1 cellular context compared by ENCODE assay signal in the genomic region with DNA sequence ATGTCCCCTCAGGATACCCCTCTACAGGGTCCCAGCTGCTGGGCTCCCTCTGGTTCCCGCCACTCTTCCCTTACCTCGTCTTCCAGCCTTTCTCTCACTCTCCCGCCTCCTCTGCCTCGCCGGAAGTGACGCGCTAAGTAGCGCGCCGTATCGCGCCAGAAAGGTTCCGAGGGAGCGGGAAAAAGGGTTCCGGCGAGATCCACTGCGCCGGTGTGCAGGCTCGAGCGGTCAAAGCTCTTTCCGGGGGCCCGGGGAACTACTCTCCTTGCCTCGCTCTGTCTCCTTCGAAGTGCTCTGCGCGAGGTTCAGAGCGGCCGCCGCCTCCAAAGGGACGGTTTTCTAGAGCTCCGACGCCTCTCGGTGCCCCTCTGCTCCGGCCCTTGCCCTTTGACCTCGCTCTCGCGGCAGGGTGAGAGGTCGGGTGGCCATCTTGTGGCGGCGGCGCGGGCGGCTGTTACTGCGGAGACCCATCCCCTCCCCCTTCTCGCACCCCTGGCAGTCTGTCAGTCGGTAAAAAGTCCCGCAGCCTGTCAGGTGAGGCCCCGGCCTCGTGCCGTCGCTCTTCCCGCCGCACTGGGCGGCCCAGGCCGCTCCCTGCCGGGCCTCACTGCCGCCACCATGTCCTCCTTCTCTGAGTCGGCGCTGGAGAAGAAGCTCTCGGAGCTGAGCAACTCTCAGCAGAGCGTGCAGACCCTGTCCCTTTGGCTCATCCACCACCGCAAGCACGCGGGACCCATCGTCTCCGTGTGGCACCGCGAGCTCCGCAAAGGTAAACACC.
TF ChIP-seq lines count a peak whose summit lies in the region.

A gene with protein sequence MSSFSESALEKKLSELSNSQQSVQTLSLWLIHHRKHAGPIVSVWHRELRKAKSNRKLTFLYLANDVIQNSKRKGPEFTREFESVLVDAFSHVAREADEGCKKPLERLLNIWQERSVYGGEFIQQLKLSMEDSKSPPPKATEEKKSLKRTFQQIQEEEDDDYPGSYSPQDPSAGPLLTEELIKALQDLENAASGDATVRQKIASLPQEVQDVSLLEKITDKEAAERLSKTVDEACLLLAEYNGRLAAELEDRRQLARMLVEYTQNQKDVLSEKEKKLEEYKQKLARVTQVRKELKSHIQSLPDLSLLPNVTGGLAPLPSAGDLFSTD (plus strand): TSS at position 417 of the 778 bp plus-strand sequence. CDS start 202 bp downstream, at position 619.
Gene TTI1, minus strand, starts transcription at position 127 of the 778 bp plus-strand sequence. CDS start 19,640 bp downstream, outside the sequence.

TF ChIP-seq in HepG2, 621 proteins besides CTCF, POLR2A, EP300 and RAD21 (continued from another document and continues in another):
- TF ChIP-seq, protein P1, sequence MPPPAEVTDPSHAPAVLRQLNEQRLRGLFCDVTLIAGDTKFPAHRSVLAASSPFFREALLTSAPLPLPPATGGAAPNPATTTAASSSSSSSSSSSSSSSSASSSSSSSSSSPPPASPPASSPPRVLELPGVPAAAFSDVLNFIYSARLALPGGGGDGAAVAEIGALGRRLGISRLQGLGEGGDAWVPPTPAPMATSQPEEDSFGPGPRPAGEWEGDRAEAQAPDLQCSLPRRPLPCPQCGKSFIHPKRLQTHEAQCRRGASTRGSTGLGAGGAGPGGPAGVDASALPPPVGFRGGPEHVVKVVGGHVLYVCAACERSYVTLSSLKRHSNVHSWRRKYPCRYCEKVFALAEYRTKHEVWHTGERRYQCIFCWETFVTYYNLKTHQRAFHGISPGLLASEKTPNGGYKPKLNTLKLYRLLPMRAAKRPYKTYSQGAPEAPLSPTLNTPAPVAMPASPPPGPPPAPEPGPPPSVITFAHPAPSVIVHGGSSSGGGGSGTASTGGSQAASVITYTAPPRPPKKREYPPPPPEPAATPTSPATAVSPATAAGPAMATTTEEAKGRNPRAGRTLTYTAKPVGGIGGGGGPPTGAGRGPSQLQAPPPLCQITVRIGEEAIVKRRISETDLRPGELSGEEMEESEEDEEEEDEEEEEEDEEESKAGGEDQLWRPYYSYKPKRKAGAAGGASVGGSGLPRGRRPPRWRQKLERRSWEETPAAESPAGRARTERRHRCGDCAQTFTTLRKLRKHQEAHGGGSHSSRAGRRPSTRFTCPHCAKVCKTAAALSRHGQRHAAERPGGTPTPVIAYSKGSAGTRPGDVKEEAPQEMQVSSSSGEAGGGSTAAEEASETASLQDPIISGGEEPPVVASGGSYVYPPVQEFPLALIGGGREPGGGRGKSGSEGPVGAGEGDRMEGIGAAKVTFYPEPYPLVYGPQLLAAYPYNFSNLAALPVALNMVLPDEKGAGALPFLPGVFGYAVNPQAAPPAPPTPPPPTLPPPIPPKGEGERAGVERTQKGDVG (CRISPR knock-in tag; IDR thresholded peaks at IDR 0.05; ENCODE audit: borderline replicate concordance): no peak; the same call in 1 of the 2 replicates
- TF ChIP-seq ZNF629 (CRISPR knock-in tag; conservative IDR thresholded peaks at IDR 0.05): peak; percentile 12; the same call in 1 of the 2 replicates
- TF ChIP-seq ZNF674 (CRISPR knock-in tag; IDR thresholded peaks at IDR 0.05; ENCODE audit: low read depth): 0 out of 2 replicates have a peak, but pooled peaks have one; percentile 54
- TF ChIP-seq MYC (CRISPR knock-in tag; IDR thresholded peaks at IDR 0.05; ENCODE audit: borderline replicate concordance): peak; percentile 89; the same call in 1 of the 2 replicates
- peak; percentile 91 for TF ChIP-seq THAP7 (CRISPR knock-in tag; IDR thresholded peaks at IDR 0.05)
- TF ChIP-seq ZFP82 (CRISPR knock-in tag; IDR thresholded peaks at IDR 0.05; ENCODE audit: borderline replicate concordance): peak; percentile 98; the same call in 1 of the 2 replicates
- peak; percentile 97 for TF ChIP-seq KMT2A (CRISPR knock-in tag; IDR thresholded peaks at IDR 0.05)
- 0 out of 2 replicates have a peak, but pooled peaks have one; percentile 40 for TF ChIP-seq ZNF460 (CRISPR knock-in tag; IDR thresholded peaks at IDR 0.05; ENCODE audit: borderline replicate concordance)
- no peak for TF ChIP-seq ZNF496 (CRISPR knock-in tag; IDR thresholded peaks at IDR 0.05; ENCODE audit: insufficient replicate concordance)
- TF ChIP-seq HIC2 (CRISPR knock-in tag; IDR thresholded peaks at IDR 0.05; ENCODE audit: low read depth): no peak
- TF ChIP-seq ZNF562 (CRISPR knock-in tag; IDR thresholded peaks at IDR 0.05; ENCODE audit: borderline replicate concordance): no peak; the same call in 1 of the 2 replicates
- TF ChIP-seq ZNF564 (CRISPR knock-in tag; IDR thresholded peaks at IDR 0.05): no peak
- peak; percentile 83 for TF ChIP-seq ZNF256 (CRISPR knock-in tag; conservative IDR thresholded peaks at IDR 0.05)
- TF ChIP-seq, protein P2, sequence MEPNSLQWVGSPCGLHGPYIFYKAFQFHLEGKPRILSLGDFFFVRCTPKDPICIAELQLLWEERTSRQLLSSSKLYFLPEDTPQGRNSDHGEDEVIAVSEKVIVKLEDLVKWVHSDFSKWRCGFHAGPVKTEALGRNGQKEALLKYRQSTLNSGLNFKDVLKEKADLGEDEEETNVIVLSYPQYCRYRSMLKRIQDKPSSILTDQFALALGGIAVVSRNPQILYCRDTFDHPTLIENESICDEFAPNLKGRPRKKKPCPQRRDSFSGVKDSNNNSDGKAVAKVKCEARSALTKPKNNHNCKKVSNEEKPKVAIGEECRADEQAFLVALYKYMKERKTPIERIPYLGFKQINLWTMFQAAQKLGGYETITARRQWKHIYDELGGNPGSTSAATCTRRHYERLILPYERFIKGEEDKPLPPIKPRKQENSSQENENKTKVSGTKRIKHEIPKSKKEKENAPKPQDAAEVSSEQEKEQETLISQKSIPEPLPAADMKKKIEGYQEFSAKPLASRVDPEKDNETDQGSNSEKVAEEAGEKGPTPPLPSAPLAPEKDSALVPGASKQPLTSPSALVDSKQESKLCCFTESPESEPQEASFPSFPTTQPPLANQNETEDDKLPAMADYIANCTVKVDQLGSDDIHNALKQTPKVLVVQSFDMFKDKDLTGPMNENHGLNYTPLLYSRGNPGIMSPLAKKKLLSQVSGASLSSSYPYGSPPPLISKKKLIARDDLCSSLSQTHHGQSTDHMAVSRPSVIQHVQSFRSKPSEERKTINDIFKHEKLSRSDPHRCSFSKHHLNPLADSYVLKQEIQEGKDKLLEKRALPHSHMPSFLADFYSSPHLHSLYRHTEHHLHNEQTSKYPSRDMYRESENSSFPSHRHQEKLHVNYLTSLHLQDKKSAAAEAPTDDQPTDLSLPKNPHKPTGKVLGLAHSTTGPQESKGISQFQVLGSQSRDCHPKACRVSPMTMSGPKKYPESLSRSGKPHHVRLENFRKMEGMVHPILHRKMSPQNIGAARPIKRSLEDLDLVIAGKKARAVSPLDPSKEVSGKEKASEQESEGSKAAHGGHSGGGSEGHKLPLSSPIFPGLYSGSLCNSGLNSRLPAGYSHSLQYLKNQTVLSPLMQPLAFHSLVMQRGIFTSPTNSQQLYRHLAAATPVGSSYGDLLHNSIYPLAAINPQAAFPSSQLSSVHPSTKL (CRISPR knock-in tag; IDR thresholded peaks at IDR 0.05): peak; percentile 69
- 0 out of 2 replicates have a peak, but pooled peaks have one; percentile 43 for TF ChIP-seq MIER2 (CRISPR knock-in tag; IDR thresholded peaks at IDR 0.05)
- peak; percentile 73; the same call in 1 of the 2 replicates for TF ChIP-seq ZNF761 (CRISPR knock-in tag; conservative IDR thresholded peaks at IDR 0.05)
- TF ChIP-seq ARNT (IDR thresholded peaks at IDR 0.05): no peak
- TF ChIP-seq, protein P3, sequence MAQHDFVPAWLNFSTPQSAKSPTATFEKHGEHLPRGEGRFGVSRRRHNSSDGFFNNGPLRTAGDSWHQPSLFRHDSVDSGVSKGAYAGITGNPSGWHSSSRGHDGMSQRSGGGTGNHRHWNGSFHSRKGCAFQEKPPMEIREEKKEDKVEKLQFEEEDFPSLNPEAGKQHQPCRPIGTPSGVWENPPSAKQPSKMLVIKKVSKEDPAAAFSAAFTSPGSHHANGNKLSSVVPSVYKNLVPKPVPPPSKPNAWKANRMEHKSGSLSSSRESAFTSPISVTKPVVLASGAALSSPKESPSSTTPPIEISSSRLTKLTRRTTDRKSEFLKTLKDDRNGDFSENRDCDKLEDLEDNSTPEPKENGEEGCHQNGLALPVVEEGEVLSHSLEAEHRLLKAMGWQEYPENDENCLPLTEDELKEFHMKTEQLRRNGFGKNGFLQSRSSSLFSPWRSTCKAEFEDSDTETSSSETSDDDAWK (CRISPR knock-in tag; IDR thresholded peaks at IDR 0.05): no peak
- peak; percentile 63; the same call in 1 of the 2 replicates for TF ChIP-seq ZFAT (CRISPR knock-in tag; conservative IDR thresholded peaks at IDR 0.05)
- peak; percentile 89; the same call in 1 of the 2 replicates for TF ChIP-seq CBX5 (CRISPR knock-in tag; IDR thresholded peaks at IDR 0.05; ENCODE audit: borderline replicate concordance)
- TF ChIP-seq SKIL (CRISPR knock-in tag; IDR thresholded peaks at IDR 0.05; ENCODE audit: borderline replicate concordance): no peak
- TF ChIP-seq CCAR2 (optimal IDR thresholded peaks at IDR 0.05; ENCODE audit: low read depth, low read length): peak; percentile 88
- peak; percentile 88 for TF ChIP-seq ZBTB34 (CRISPR knock-in tag; IDR thresholded peaks at IDR 0.05)
- peak; percentile 89 for TF ChIP-seq ZNF33B (CRISPR knock-in tag; IDR thresholded peaks at IDR 0.05)
- peak; percentile 18 for TF ChIP-seq XRCC5 (optimal IDR thresholded peaks at IDR 0.05; ENCODE audit: low read length)
- peak; percentile 73; the same call in 1 of the 2 replicates for TF ChIP-seq HNRNPL (IDR thresholded peaks at IDR 0.05; ENCODE audit: low read depth, low read length)
- no peak for TF ChIP-seq SUZ12 (IDR thresholded peaks at IDR 0.05; ENCODE audit: low read depth, low read length)
- no peak for TF ChIP-seq ZNF550 (CRISPR knock-in tag; IDR thresholded peaks at IDR 0.05; ENCODE audit: borderline replicate concordance)
- peak; percentile 30; the same call in 1 of the 2 replicates for TF ChIP-seq ZSCAN22 (CRISPR knock-in tag; IDR thresholded peaks at IDR 0.05)
- peak; percentile 96 for TF ChIP-seq ZNF776 (CRISPR knock-in tag; IDR thresholded peaks at IDR 0.05)
- TF ChIP-seq RFXANK (CRISPR knock-in tag; IDR thresholded peaks at IDR 0.05): no peak
- TF ChIP-seq NCOR1 (IDR thresholded peaks at IDR 0.05; ENCODE audit: borderline replicate concordance, low read length): peak; percentile 79; the same call in 1 of the 2 replicates
- no peak for TF ChIP-seq EEA1 (CRISPR knock-in tag; IDR thresholded peaks at IDR 0.05; ENCODE audit: borderline replicate concordance)
- peak; percentile 4; the same call in 1 of the 2 replicates for TF ChIP-seq NFE2 (CRISPR knock-in tag; IDR thresholded peaks at IDR 0.05)
- TF ChIP-seq MAZ (IDR thresholded peaks at IDR 0.05; ENCODE audit: borderline replicate concordance, low read depth, low read length): peak; percentile 73; the same call in 1 of the 2 replicates
- TF ChIP-seq MAZ (CRISPR knock-in tag; IDR thresholded peaks at IDR 0.05; ENCODE audit: low read depth): peak; percentile 95
- TF ChIP-seq, protein P4, sequence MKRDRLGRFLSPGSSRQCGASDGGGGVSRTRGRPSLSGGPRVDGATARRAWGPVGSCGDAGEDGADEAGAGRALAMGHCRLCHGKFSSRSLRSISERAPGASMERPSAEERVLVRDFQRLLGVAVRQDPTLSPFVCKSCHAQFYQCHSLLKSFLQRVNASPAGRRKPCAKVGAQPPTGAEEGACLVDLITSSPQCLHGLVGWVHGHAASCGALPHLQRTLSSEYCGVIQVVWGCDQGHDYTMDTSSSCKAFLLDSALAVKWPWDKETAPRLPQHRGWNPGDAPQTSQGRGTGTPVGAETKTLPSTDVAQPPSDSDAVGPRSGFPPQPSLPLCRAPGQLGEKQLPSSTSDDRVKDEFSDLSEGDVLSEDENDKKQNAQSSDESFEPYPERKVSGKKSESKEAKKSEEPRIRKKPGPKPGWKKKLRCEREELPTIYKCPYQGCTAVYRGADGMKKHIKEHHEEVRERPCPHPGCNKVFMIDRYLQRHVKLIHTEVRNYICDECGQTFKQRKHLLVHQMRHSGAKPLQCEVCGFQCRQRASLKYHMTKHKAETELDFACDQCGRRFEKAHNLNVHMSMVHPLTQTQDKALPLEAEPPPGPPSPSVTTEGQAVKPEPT (CRISPR knock-in tag; IDR thresholded peaks at IDR 0.05; ENCODE audit: low read depth): peak; percentile 94; the same call in 1 of the 2 replicates
